ENCODE assay signal across 1 cellular context in genomic region chr13:110418944-110419343, GRCh38.
TF ChIP-seq lines count a peak whose summit lies in the region.

No MANE protein-coding gene starts in this region.

TF ChIP-seq in HepG2, 621 proteins besides CTCF, POLR2A, EP300 and RAD21 (continued from another document):
- no peak for TF ChIP-seq DMTF1 (CRISPR knock-in tag; IDR thresholded peaks at IDR 0.05)
- TF ChIP-seq ZNF790 (CRISPR knock-in tag; IDR thresholded peaks at IDR 0.05; ENCODE audit: borderline replicate concordance), result no peak
- TF ChIP-seq KDM4B (CRISPR knock-in tag; IDR thresholded peaks at IDR 0.05), result no peak
- TF ChIP-seq YEATS2 (CRISPR knock-in tag; IDR thresholded peaks at IDR 0.05; ENCODE audit: borderline replicate concordance), result no peak
- no peak for TF ChIP-seq SCMH1 (CRISPR knock-in tag; IDR thresholded peaks at IDR 0.05; ENCODE audit: borderline replicate concordance)
- TF ChIP-seq ZKSCAN1 (IDR thresholded peaks at IDR 0.05; ENCODE audit: low read length), result no peak
- TF ChIP-seq HOXD1 (CRISPR knock-in tag; IDR thresholded peaks at IDR 0.05), result no peak
- no peak for TF ChIP-seq MXD3 (CRISPR knock-in tag; IDR thresholded peaks at IDR 0.05)
- TF ChIP-seq ZNF441 (CRISPR knock-in tag; IDR thresholded peaks at IDR 0.05; ENCODE audit: borderline replicate concordance), result no peak
- TF ChIP-seq ZNF614 (CRISPR knock-in tag; IDR thresholded peaks at IDR 0.05; ENCODE audit: borderline replicate concordance), result no peak
- no peak for TF ChIP-seq ZNF746 (CRISPR knock-in tag; IDR thresholded peaks at IDR 0.05)
TF ChIP-seq in HepG2: peak in this region for 0.
